ENCODE assay signal across 19 cellular contexts in genomic region chr3:98798820-98799219, GRCh38. TPM values are rescaled to one million over a fixed set of nuclear protein-coding genes. Genes with fewer than 3 reads are reported as not detected.
DNase-seq lines count a peak whose midpoint lies in the region; ATAC-seq, FAIRE-seq and TF ChIP-seq lines count a peak whose summit lies in the region.
"Had no signal": no experiment of that assay in that cellular context is flagged by ENCODE, and none has a peak within 500 bp of the region (broad histone marks: within the 10 kb centered on the region; RNA-seq: fewer than 3 reads in every experiment).

No MANE protein-coding gene starts in this region.

- H3K9ac ChIP-seq in GM12878 (ENCODE audit: control insufficient read depth, insufficient read depth, low read length) = no peak overlapping the region
- H3K9ac ChIP-seq in endodermal cell (ENCODE audit: extremely low read depth, low read length, poor library complexity, severe bottlenecking) = no peak overlapping the region
- H3K9ac ChIP-seq: BLaER1 had no signal

- H3K27ac ChIP-seq in GM12878 (ENCODE audit: control insufficient read depth, insufficient read depth) (no peak overlapping the region), right lobe of liver (no peak overlapping the region), endodermal cell (ENCODE audit: low read depth, low read length) (no peak overlapping the region)
- H3K27ac ChIP-seq: BLaER1, HL-60 had no signal

- H3K4me3 Mint-ChIP-seq in endodermal cell = no peak overlapping the region
- H3K4me3 Mint-ChIP-seq: HFFc6 had no signal

- in situ Hi-C loops in GM12878 (cut with MboI) = no loop called here

- no peak overlapping the region for H3K27ac Mint-ChIP-seq in endodermal cell

- H3K4me3 ChIP-seq in GM12878 (no peak overlapping the region), right lobe of liver (no peak overlapping the region), endodermal cell (ENCODE audit: low read length) (no peak overlapping the region)
- H3K4me3 ChIP-seq: BLaER1, K562 had no signal

- peak; percentile 13 for FAIRE-seq in GM12878 (lab: Jason Lieb, UNC)
- FAIRE-seq: K562 had no signal

- no peak for TF ChIP-seq EP300 in GM12878 (IDR thresholded peaks at IDR 0.05; ENCODE audit: borderline replicate concordance in 1 of 2, control insufficient read depth in 1 of 2, low read depth in 2 of 2, low read length in 2 of 2)

- TF ChIP-seq CTCF in GM10266 (IDR thresholded peaks at IDR 0.05; ENCODE audit: control insufficient read depth, insufficient read depth, low read depth, missing control alignments) (peak; percentile 32), GM12874 (IDR thresholded peaks at IDR 0.05; ENCODE audit: insufficient read depth, low read depth, low read length) (0 out of 2 replicates have a peak, but pooled peaks have one; percentile 4), GM12878 (IDR thresholded peaks at IDR 0.05 in 2 of 3, conservative IDR thresholded peaks at IDR 0.05 in 1 of 3; ENCODE audit: control insufficient read depth in 2 of 3, extremely low read depth in 1 of 3, insufficient read depth in 1 of 3, low read depth in 3 of 3, low read length in 3 of 3) (peak in 2 of 3 experiments; percentile 2 to 50; a peak in 2 of 6 replicates), right lobe of liver (IDR thresholded peaks at IDR 0.05) (peak in 3 of 4 donors; percentile 8 to 14 (median 10)), endodermal cell (conservative IDR thresholded peaks at IDR 0.05) (no peak)

- H3K36me3 ChIP-seq in GM12878 (ENCODE audit: control insufficient read depth in 2 of 2, insufficient read depth in 2 of 2, low read length in 1 of 2) (peaks cover 0 to 5% of the 10 kb centered on the region in 2 experiments; a peak in 2 of 4 replicates), right lobe of liver (peaks cover 0 to 7% (median 2%) of the 10 kb centered on the region in 4 donors), endodermal cell (ENCODE audit: control insufficient read depth, insufficient read depth, low read length) (peaks cover 50% of the 10 kb centered on the region)

- no peaks in the 10 kb centered on the region for H3K79me2 ChIP-seq in GM12878 (ENCODE audit: control insufficient read depth, insufficient read depth, low read length)

- intact Hi-C loops in GM12878 (cut with micrococcal nuclease; ENCODE audit: unreplicated experiment) = no loop called here
- intact Hi-C loops in right lobe of liver (cut with DNase I) = no loop called here

- peaks cover 60% of the 10 kb centered on the region for H3K36me3 Mint-ChIP-seq in endodermal cell (ENCODE audit: low read depth)

- ATAC-seq in GM12878 = peak; percentile 51
- peak in 3 of 4 donors; percentile 38 to 61 (median 49) for ATAC-seq in right lobe of liver
- ATAC-seq in GM18519 (IDR thresholded peaks at IDR 0.05; ENCODE audit: low FRiP score, unreplicated experiment) = no peak
- ATAC-seq: K562, Panc1 had no signal

- 73% methylated on average over 4 of the region's 4 CpGs for WGBS in GM12878 (ENCODE audit: insufficient coverage, insufficient replicate concordance, low lambda C conversion rate, missing lambda C conversion rate)
- 60% methylated on average over 4 of the region's 4 CpGs for WGBS in right lobe of liver (ENCODE audit: insufficient coverage, low coverage, low lambda C conversion rate, missing lambda C conversion rate)
- 97 to 100% methylated on average over 4 of the region's 4 CpGs for WGBS in endodermal cell (ENCODE audit: insufficient coverage in 1 of 2, insufficient read length in 1 of 2), 2 experiments

- peak; percentile 56 for TF ChIP-seq RAD21 in GM12878 (IDR thresholded peaks at IDR 0.05; ENCODE audit: insufficient read depth, low read depth, low read length)

- H4K20me1 ChIP-seq in GM12878 (ENCODE audit: control insufficient read depth, insufficient read depth) = no peaks in the 10 kb centered on the region
- H4K20me1 ChIP-seq: BLaER1 had no signal

- no TSS peak for BruUV-seq in GM12878 (replicated peaks; lab: Mats Ljungman, UMichigan)

- CTCF ChIA-PET in GM12878 (lab: Yijun Ruan, JAX) = interaction anchor here (0.7 to 4.4 kb wide), 12 partner anchors 10 to 196 kb away, joined by 3 to 57 read pairs (median 4); no protein-coding TSS in a partner anchor

- DNase-seq in GM10266 (ENCODE audit: extremely low spot score) (no peak), GM12878 (ENCODE audit: low read depth, low spot score) (no peak), right lobe of liver (no peak), NCI-H446 treated with DMSO at 0.1 percent for 48 hours (lab: John Stamatoyannopoulos, UW) (no peak), NCI-H1694 treated with DMSO at 0.1 percent for 48 hours (lab: John Stamatoyannopoulos, UW) (no peak), endodermal cell (no peak)
- DNase-seq: DMS53, HFFc6, NCI-H1092 treated with DMSO at 0.1 percent for 48 hours, NCI-H1694, NCI-H774, SHP77 treated with DMSO at 0.1 percent for 48 hours had no signal

- H3K27me3 ChIP-seq in GM12878 (replicated peaks in 1 of 2; ENCODE audit: control insufficient read depth in 2 of 2, insufficient read depth in 2 of 2, low read length in 1 of 2) (no peaks in the 10 kb centered on the region), right lobe of liver (no peaks in the 10 kb centered on the region), endodermal cell (ENCODE audit: control insufficient read depth, insufficient read depth, low read length, poor library complexity, severe bottlenecking) (no peaks in the 10 kb centered on the region)
- H3K27me3 ChIP-seq: BLaER1 had no signal

- H3K4me1 ChIP-seq in GM12878 (ENCODE audit: control insufficient read depth, insufficient read depth, low read length) (no peaks in the 10 kb centered on the region), right lobe of liver (peaks cover 0 to 8% (median 0%) of the 10 kb centered on the region in 4 donors), endodermal cell (ENCODE audit: control insufficient read depth, insufficient read depth, low read length) (no peaks in the 10 kb centered on the region)
- H3K4me1 ChIP-seq: BLaER1 had no signal

- H3K9me3 ChIP-seq in GM12878 (replicated peaks; ENCODE audit: control insufficient read depth, insufficient read depth, low read length) = no peaks in the 10 kb centered on the region
- no peaks in the 10 kb centered on the region for H3K9me3 ChIP-seq in right lobe of liver
- H3K9me3 ChIP-seq in endodermal cell (ENCODE audit: control insufficient read depth, low read length) = no peaks in the 10 kb centered on the region
- H3K9me3 ChIP-seq: BLaER1 had no signal

- POLR2A ChIA-PET in GM12878 (lab: Charles Lee) = no interaction called here

- H3K27me3 Mint-ChIP-seq in endodermal cell (ENCODE audit: insufficient read depth) = no peaks in the 10 kb centered on the region

- RAD21 ChIA-PET in GM12878 (lab: Charles Lee; ENCODE audit: unreplicated experiment) = interaction anchor here (0.9 to 2.5 kb wide), 6 partner anchors 67 to 204 kb away, joined by 3 to 29 read pairs (median 3); no protein-coding TSS in a partner anchor

- H2AFZ ChIP-seq in GM12878 (ENCODE audit: control insufficient read depth, low read depth, low read length) = no peak overlapping the region

- peaks cover 6% of the 10 kb centered on the region for H3K9me3 Mint-ChIP-seq in endodermal cell
- H3K9me3 Mint-ChIP-seq: HFFc6 had no signal

- H3K4me1 Mint-ChIP-seq in endodermal cell = no peaks in the 10 kb centered on the region

- no peak for TF ChIP-seq POLR2A in GM12878 (IDR thresholded peaks at IDR 0.05; ENCODE audit: low read depth, low read length)
- no peak for TF ChIP-seq POLR2A in right lobe of liver (IDR thresholded peaks at IDR 0.05)

- SMC1A ChIA-PET in GM12878 (lab: Charles Lee; ENCODE audit: uncharacterized antibody, unreplicated experiment) = interaction anchor here (0.7 to 7.4 kb wide), 10 partner anchors 8 to 201 kb away, joined by 3 to 73 read pairs (median 4); no protein-coding TSS in a partner anchor

- H3K4me2 ChIP-seq in GM12878 (ENCODE audit: control insufficient read depth, insufficient read depth) = no peak overlapping the region
- H3K4me2 ChIP-seq: BLaER1 had no signal

TF ChIP-seq in GM12878, 131 proteins besides CTCF, POLR2A, EP300 and RAD21 (continues in another document):
- TF ChIP-seq NRF1 (conservative IDR thresholded peaks at IDR 0.05; ENCODE audit: low read depth, low read length) (no peak), SMC3 (IDR thresholded peaks at IDR 0.05; ENCODE audit: borderline replicate concordance, low read length) (peak; percentile 23; the same call in 1 of the 2 replicates), TCF3 (IDR thresholded peaks at IDR 0.05; ENCODE audit: borderline replicate concordance, insufficient read depth, low read depth, low read length) (no peak), ELK1 (IDR thresholded peaks at IDR 0.05; ENCODE audit: low read depth, low read length) (no peak), CEBPB (IDR thresholded peaks at IDR 0.05; ENCODE audit: borderline replicate concordance in 1 of 2, low read depth in 2 of 2, low read length in 2 of 2) (no peak)

RNA-seq across cellular contexts. Expression of gene ST3GAL6, which starts 35.7 kb away (rescaled TPM):
- 172 and 176 TPM in 2 replicates for total RNA-seq in GM12878 (2013; cell fraction: nucleolus; rRNA removed)
- 35.4 and 43.9 TPM in 2 replicates for total RNA-seq in GM12878 (2014; rRNA removed)
- 38.6 and 39.2 TPM in 2 replicates for total RNA-seq in GM12878 (2014; rRNA removed; fragmentation: Illumina TruSeq; extraction: Trizol)
- 36.2 TPM in 2 replicates for total RNA-seq in GM12878 (2021)
- polyA plus RNA-seq in GM12878 (2011; ENCODE audit: low read depth) = 3.2 TPM
- 20.2 and 31.3 TPM in 2 replicates for polyA plus RNA-seq in GM12878 (2011; rRNA removed)
- polyA plus RNA-seq in GM12878 (2011; cell fraction: cytosol; rRNA removed) = 6.9 and 9.8 TPM in 2 replicates
- 21.4 and 27.9 TPM in 2 replicates for polyA plus RNA-seq in GM12878 (2011; cell fraction: nucleus; rRNA removed)
- polyA plus RNA-seq in GM12878 (2012) = 6.3 and 11.1 TPM in 2 replicates
- polyA plus RNA-seq in GM12878 (2014; fragmentation: Illumina TruSeq; extraction: Trizol) = 38.8 and 58.0 TPM in 2 replicates
- polyA plus RNA-seq in GM12878 (2014; fragmentation: Nextera tagmentation; extraction: Ambion mirVana) = 10 to 100 TPM; 19.5 to 31.4 TPM
- polyA plus RNA-seq in GM12878 (2014; rRNA removed) = 32.4 and 41.2 TPM in 2 replicates
- polyA plus RNA-seq in GM12878 (2016; fragmentation: Nextera tagmentation; extraction: Ambion mirVana) = 10 to 100 TPM; 38.8 to 40.4 TPM
- 10.3 and 13.2 TPM in 2 replicates for polyA minus RNA-seq in GM12878 (2011; rRNA and poly(A)+ RNA removed)
- 7.8 and 8.3 TPM in 2 replicates for polyA minus RNA-seq in GM12878 (2011; cell fraction: cytosol; rRNA and poly(A)+ RNA removed)
- polyA minus RNA-seq in GM12878 (2011; cell fraction: nucleus; rRNA and poly(A)+ RNA removed) = 25.9 and 40.0 TPM in 2 replicates
- 10 to 100 TPM; 17.8 to 69.6 (median 31.5) TPM for total RNA-seq in right lobe of liver
- 1 to 10 TPM; 8.1 to 9.9 TPM for total RNA-seq in endodermal cell
- 11.2 TPM for polyA plus RNA-seq in endodermal cell (2013, experiment 1 of 2)
- 9.0 TPM for polyA plus RNA-seq in endodermal cell (2013, experiment 2 of 2)
- total RNA-seq: HFFc6, K562, NCI-H460 had no signal
